In the genomic region with DNA sequence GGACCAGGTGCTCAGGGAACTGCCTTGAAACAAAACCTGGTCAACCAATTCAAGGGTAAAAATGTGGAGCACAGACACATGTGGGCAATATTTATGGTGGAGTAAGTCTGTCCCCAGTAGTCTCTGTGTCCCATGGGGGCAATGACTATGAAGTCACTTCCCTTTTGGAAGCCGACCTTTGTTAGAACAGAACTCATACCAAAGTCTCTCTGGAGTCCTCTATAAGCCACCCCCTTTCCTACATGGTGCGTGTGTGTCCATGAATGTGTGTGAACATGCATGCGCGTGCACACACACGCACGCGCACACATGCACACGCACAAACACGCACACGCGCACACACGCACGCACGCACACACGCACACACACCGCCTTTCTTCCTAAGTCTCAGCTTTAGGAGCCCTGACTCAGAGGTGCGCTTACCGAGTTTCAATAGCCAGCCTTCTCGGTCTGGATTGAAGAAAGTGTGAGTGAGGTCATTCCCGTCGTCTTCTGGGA, we compare ENCODE assay signal across 15 cellular contexts.
DNase-seq lines count a peak whose midpoint lies in the region; ATAC-seq and TF ChIP-seq lines count a peak whose summit lies in the region.
"Had no signal": no experiment of that assay in that cellular context is flagged by ENCODE, and none has a peak within 500 bp of the region (broad histone marks: within the 10 kb centered on the region; RNA-seq: fewer than 3 reads in every experiment).

No MANE protein-coding gene starts in this region.

- no peak overlapping the region for H3K4me3 Mint-ChIP-seq in CD8-positive, alpha-beta T cell
- H3K4me3 Mint-ChIP-seq in activated naive CD8-positive, alpha-beta T cell = no peak overlapping the region
- H3K4me3 Mint-ChIP-seq in naive thymus-derived CD8-positive, alpha-beta T cell = peak overlapping the region in 2 of 10 donors; percentile 50 to 79
- H3K4me3 Mint-ChIP-seq: activated T-cell treated with anti-CD3 and anti-CD28 coated beads, Interleukin-2, amount 50 U/mL, for 4 hours had no signal

- H3F3A ChIP-seq in GM23248 (ENCODE audit: insufficient read depth) = peaks cover 12% of the 10 kb centered on the region

- no peaks in the 10 kb centered on the region for H3K27me3 ChIP-seq in CD8-positive, alpha-beta T cell (ENCODE audit: insufficient read depth, low read length)
- H3K27me3 ChIP-seq in GM23248 (replicated peaks; ENCODE audit: insufficient read depth) = no peaks in the 10 kb centered on the region
- H3K27me3 ChIP-seq: esophagus muscularis mucosa, right lobe of liver had no signal

- H3K36me3 Mint-ChIP-seq in CD8-positive, alpha-beta T cell = peaks cover 94% of the 10 kb centered on the region
- H3K36me3 Mint-ChIP-seq in activated naive CD8-positive, alpha-beta T cell = peaks cover 10% of the 10 kb centered on the region
- peaks cover 0 to 100% (median 40%) of the 10 kb centered on the region in 3 donors for H3K36me3 Mint-ChIP-seq in naive thymus-derived CD8-positive, alpha-beta T cell

- H3K9me3 ChIP-seq in CD8-positive, alpha-beta T cell (ENCODE audit: low read length) = no peaks in the 10 kb centered on the region
- H3K9me3 ChIP-seq in GM23248 (ENCODE audit: low read depth) = no peaks in the 10 kb centered on the region
- H3K9me3 ChIP-seq: esophagus muscularis mucosa, HAP-1, right lobe of liver had no signal

- CTCF ChIA-PET in CD8-positive, alpha-beta T cell (lab: Charles Lee) = interaction anchor here (4.0 kb wide), 1 partner anchor 11 kb away, joined by 25 read pairs; no protein-coding TSS in a partner anchor

- peaks cover 94% of the 10 kb centered on the region for H3K36me3 ChIP-seq in CD8-positive, alpha-beta T cell (ENCODE audit: insufficient read depth, low read length)
- H3K36me3 ChIP-seq in GM23248 (ENCODE audit: low read depth) = peaks cover 8% of the 10 kb centered on the region
- H3K36me3 ChIP-seq: HAP-1 had no signal

- H2AFZ ChIP-seq in GM23248 = no peak overlapping the region

- H3K4me1 Mint-ChIP-seq in CD8-positive, alpha-beta T cell (ENCODE audit: low read depth) = peaks cover 7% of the 10 kb centered on the region
- peaks cover 4% of the 10 kb centered on the region for H3K4me1 Mint-ChIP-seq in activated naive CD8-positive, alpha-beta T cell (ENCODE audit: low read depth)
- peaks cover 9 to 18% (median 14%) of the 10 kb centered on the region in 4 donors for H3K4me1 Mint-ChIP-seq in naive thymus-derived CD8-positive, alpha-beta T cell

- 93 to 98% methylated on average over 21 of the region's 21 CpGs for WGBS in GM23248 (ENCODE audit: low coverage in 1 of 2, low lambda C conversion rate in 2 of 2, missing lambda C conversion rate in 2 of 2), 2 experiments

- H3K27ac Mint-ChIP-seq in CD8-positive, alpha-beta T cell = peak overlapping the region; percentile 75
- peak overlapping the region; percentile 84 for H3K27ac Mint-ChIP-seq in activated naive CD8-positive, alpha-beta T cell
- H3K27ac Mint-ChIP-seq in naive thymus-derived CD8-positive, alpha-beta T cell = peak overlapping the region in 9 of 10 donors; percentile 57 to 90 (median 69)

- H3K4me1 ChIP-seq in CD8-positive, alpha-beta T cell (ENCODE audit: insufficient read depth, low read length) = no peaks in the 10 kb centered on the region
- H3K4me1 ChIP-seq in GM23248 (ENCODE audit: insufficient read depth) = peaks cover 12% of the 10 kb centered on the region
- H3K4me1 ChIP-seq: HAP-1, right lobe of liver had no signal

- intact Hi-C loops in CD8-positive, alpha-beta T cell (cut with DNase I, micrococcal nuclease) = no loop called here

- no peaks in the 10 kb centered on the region for H3K79me2 ChIP-seq in GM23248 (ENCODE audit: insufficient read depth)

- H3K9ac ChIP-seq in GM23248 = no peak overlapping the region

- H4K20me1 ChIP-seq in GM23248 (ENCODE audit: insufficient read depth) = no peaks in the 10 kb centered on the region

- no peak for TF ChIP-seq CTCF in CD8-positive, alpha-beta T cell (IDR thresholded peaks at IDR 0.05)

- H3K4me2 ChIP-seq in GM23248 (ENCODE audit: unreplicated experiment) = no peak overlapping the region

- no peaks in the 10 kb centered on the region for H3K9me2 ChIP-seq in GM23248 (ENCODE audit: insufficient read depth)

- H3K27ac ChIP-seq in CD8-positive, alpha-beta T cell (ENCODE audit: low read depth, low read length) = no peak overlapping the region
- H3K27ac ChIP-seq in GM23248 = 0 out of 2 replicates have a peak overlapping the region, but pooled peaks have one; percentile 25
- H3K27ac ChIP-seq: esophagus muscularis mucosa, right lobe of liver had no signal

- in situ Hi-C loops in GM23248 (cut with MboI) = no loop called here

- no peaks in the 10 kb centered on the region for H3K27me3 Mint-ChIP-seq in CD8-positive, alpha-beta T cell (ENCODE audit: low read depth)
- no peaks in the 10 kb centered on the region for H3K27me3 Mint-ChIP-seq in activated naive CD8-positive, alpha-beta T cell
- H3K27me3 Mint-ChIP-seq in naive thymus-derived CD8-positive, alpha-beta T cell = no peaks in the 10 kb centered on the region

- POLR2A ChIA-PET in CD8-positive, alpha-beta T cell (lab: Charles Lee) = interaction anchor here (0.7 to 1.1 kb wide), 2 partner anchors 7 to 25 kb away, joined by 3 to 4 read pairs; no protein-coding TSS in a partner anchor
- POLR2A ChIA-PET in naive thymus-derived CD8-positive, alpha-beta T cell (lab: Charles Lee) = interaction anchor here (1.2 to 1.6 kb wide), 2 partner anchors 11 to 39 kb away, joined by 3 to 6 read pairs; no protein-coding TSS in a partner anchor

- no peaks in the 10 kb centered on the region for H3K9me3 Mint-ChIP-seq in CD8-positive, alpha-beta T cell
- H3K9me3 Mint-ChIP-seq in activated naive CD8-positive, alpha-beta T cell (ENCODE audit: low read depth) = no peaks in the 10 kb centered on the region
- H3K9me3 Mint-ChIP-seq in naive thymus-derived CD8-positive, alpha-beta T cell = no peaks in the 10 kb centered on the region
- H3K9me3 Mint-ChIP-seq: activated T-cell treated with anti-CD3 and anti-CD28 coated beads, Interleukin-2, amount 50 U/mL, for 4 hours had no signal

- DNase-seq in CD8-positive, alpha-beta T cell = no peak
- DNase-seq in GM23248 = no peak
- no peak for DNase-seq in naive thymus-derived CD8-positive, alpha-beta T cell
- no peak for DNase-seq in NCI-H1092 treated with DMSO at 0.1 percent for 48 hours (lab: John Stamatoyannopoulos, UW)
- DNase-seq: activated T-cell treated with anti-CD3 and anti-CD28 coated beads, Interleukin-2, amount 50 U/mL, for 4 hours; DND-41; mesendoderm; stimulated activated CD4-positive, alpha-beta T cell treated with anti-CD3 and anti-CD28 coated beads, Interleukin-1b, Interleukin-23, amount 100 ng/mL, for 48 hours had no signal

- no peak overlapping the region for H3K4me3 ChIP-seq in CD8-positive, alpha-beta T cell (ENCODE audit: low read depth, low read length)
- no peak overlapping the region for H3K4me3 ChIP-seq in GM23248
- H3K4me3 ChIP-seq: esophagus muscularis mucosa, HAP-1, right lobe of liver had no signal

- ATAC-seq in CD8-positive, alpha-beta T cell = no peak
- peak in 1 of 2 donors; percentile 16 for ATAC-seq in naive thymus-derived CD8-positive, alpha-beta T cell
- no peak for ATAC-seq in HG03139 (IDR thresholded peaks at IDR 0.05; ENCODE audit: unreplicated experiment)
- ATAC-seq in GM21786 (IDR thresholded peaks at IDR 0.05; ENCODE audit: unreplicated experiment) = no peak
- ATAC-seq: Right ventricle myocardium inferior had no signal
